ENCODE assay signal across 20 cellular contexts in the genomic region with DNA sequence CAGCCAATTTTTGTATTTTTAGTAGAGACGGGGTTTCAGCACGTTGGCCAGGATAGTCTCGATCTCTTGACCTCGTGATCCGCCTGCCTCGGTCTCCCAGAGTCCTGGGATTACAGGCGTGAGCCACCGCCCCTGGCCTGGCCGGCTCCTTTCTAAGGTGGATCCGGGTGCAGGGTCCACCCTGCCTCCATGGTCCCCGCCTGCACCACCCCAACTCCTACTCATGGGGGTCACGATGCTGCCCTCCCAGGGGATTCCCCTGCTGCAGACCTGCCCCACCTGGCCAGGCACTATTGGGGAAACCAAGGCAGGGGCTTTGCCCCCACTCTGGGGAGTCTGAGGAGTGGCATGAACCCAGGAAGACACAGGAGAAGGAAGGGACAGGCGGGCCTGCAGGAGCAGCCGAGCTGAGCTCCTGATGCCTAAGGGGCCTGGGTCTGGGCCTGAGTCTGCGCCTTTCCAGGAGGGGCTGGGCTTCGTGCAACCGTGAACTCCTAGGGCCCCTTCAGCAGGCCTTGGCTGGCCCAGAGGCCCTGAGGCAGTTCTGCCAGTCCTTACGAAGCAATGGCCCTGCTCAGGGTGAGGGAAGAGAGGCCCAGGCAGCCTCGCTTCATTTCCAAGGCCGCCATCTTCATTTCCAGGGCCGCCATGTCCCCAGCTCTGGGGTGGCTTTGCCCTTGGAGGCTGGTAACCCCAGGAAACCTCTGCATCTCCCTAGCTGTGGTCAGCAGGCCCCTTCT.
DNase-seq lines count a peak whose midpoint lies in the region; ATAC-seq, FAIRE-seq and TF ChIP-seq lines count a peak whose summit lies in the region.
"Had no signal": no experiment of that assay in that cellular context is flagged by ENCODE, and none has a peak within 500 bp of the region (broad histone marks: within the 10 kb centered on the region; RNA-seq: fewer than 3 reads in every experiment).

No MANE protein-coding gene starts in this region.

- peak overlapping the region; percentile 48; the same call in 1 of the 2 replicates for H2AK5ac ChIP-seq in H1 (ENCODE audit: low read depth, low read length)

- H3K27ac ChIP-seq in H1 (ENCODE audit: low read depth, low read length) = no peak overlapping the region
- H3K27ac ChIP-seq: tibial nerve had no signal

- H3K79me1 ChIP-seq in H1 (ENCODE audit: low read depth, low read length) = peaks cover 4% of the 10 kb centered on the region; the same call in 1 of the 2 replicates

- H4K91ac ChIP-seq in H1 (replicated peaks; ENCODE audit: insufficient read length, low read length) = no peak overlapping the region

- no peak overlapping the region for H2BK15ac ChIP-seq in H1 (ENCODE audit: low read length)

- peaks cover 6% of the 10 kb centered on the region for H3K23me2 ChIP-seq in H1 (ENCODE audit: low read depth, low read length)

- H2BK120ac ChIP-seq in H1 (replicated peaks; ENCODE audit: low read depth, low read length) = no peak overlapping the region

- no peaks in the 10 kb centered on the region; a peak in 1 of 8 replicates for H3K36me3 ChIP-seq in H1 (ENCODE audit: control insufficient read depth in 2 of 4, insufficient read depth in 4 of 4, low read length in 3 of 4)
- H3K36me3 ChIP-seq: pancreas, tibial nerve had no signal

- H3K56ac ChIP-seq in H1 (replicated peaks; ENCODE audit: insufficient read length, low read depth, low read length) = no peak overlapping the region

- H4K5ac ChIP-seq in H1 (ENCODE audit: insufficient read length, low read depth, low read length) = no peak overlapping the region

- FAIRE-seq in H1 (lab: Jason Lieb, UNC) = no peak
- FAIRE-seq: pancreas, small intestine had no signal

- ATAC-seq in sciatic nerve (no peak), HG02623 (IDR thresholded peaks at IDR 0.05; ENCODE audit: unreplicated experiment) (no peak)
- ATAC-seq: CD8-positive, alpha-beta T cell had no signal

- H3K4me3 ChIP-seq in H1 (ENCODE audit: extremely low read depth in 1 of 4, insufficient read depth in 2 of 4, low read depth in 3 of 4, low read length in 4 of 4) = no peak overlapping the region
- H3K4me3 ChIP-seq: pancreas, tibial nerve had no signal

- H3K27me3 ChIP-seq in H1 (replicated peaks in 1 of 4; ENCODE audit: control insufficient read depth in 3 of 4, extremely low read depth in 1 of 4, insufficient read depth in 3 of 4, low read length in 3 of 4) = no peaks in the 10 kb centered on the region; a peak in 1 of 7 replicates
- H3K27me3 ChIP-seq: pancreas, tibial nerve had no signal

- H2BK12ac ChIP-seq in H1 (ENCODE audit: low read depth, low read length) = peak overlapping the region; percentile 80; the same call in 1 of the 2 replicates

- peaks cover 0 to 5% of the 10 kb centered on the region in 2 experiments for H4K20me1 ChIP-seq in H1 (replicated peaks in 1 of 2; ENCODE audit: control insufficient read depth in 1 of 2, insufficient read depth in 2 of 2, low read length in 2 of 2)

- intact Hi-C loops in sciatic nerve (cut with DNase I) = no loop called here

- H3K9me3 ChIP-seq in H1 (ENCODE audit: insufficient read depth in 2 of 2, low read depth in 1 of 2, low read length in 1 of 2) = no peaks in the 10 kb centered on the region
- H3K9me3 ChIP-seq: pancreas, tibial nerve had no signal

- H3K4me1 ChIP-seq in H1 (replicated peaks in 1 of 4; ENCODE audit: control insufficient read depth in 3 of 4, insufficient read depth in 4 of 4, low read length in 3 of 4) = peaks cover 0 to 17% (median 14%) of the 10 kb centered on the region in 4 experiments; a peak in 6 of 7 replicates
- H3K4me1 ChIP-seq: pancreas, tibial nerve had no signal

- no peak overlapping the region for H2BK20ac ChIP-seq in H1 (ENCODE audit: low read length)

- H3K14ac ChIP-seq in H1 (ENCODE audit: insufficient read length) = no peak overlapping the region

- TF ChIP-seq POLR2A in H1 (IDR thresholded peaks at IDR 0.05; ENCODE audit: control extremely low read depth in 1 of 2, low read depth in 2 of 2, low read length in 2 of 2) = no peak

- DNase-seq in activated CD4-positive, CD25-positive, alpha-beta regulatory T cell treated with anti-CD3 and anti-CD28 coated beads, Interleukin-2, amount 50 U/mL, for 72 hours = peak; percentile 22
- no peak for DNase-seq in activated CD4-positive, CD25-positive, alpha-beta regulatory T cell (lab: John Stamatoyannopoulos, UW)
- DNase-seq in HFFc6 (no peak), H1 (ENCODE audit: low read depth in 1 of 2, low spot score in 2 of 2) (peak in 1 of 2 experiments; percentile 39), sciatic nerve (ENCODE audit: low spot score) (peak; percentile 45), SKM-1 treated with dmso at 0.1 percent for 144 hours (lab: John Stamatoyannopoulos, UW; ENCODE audit: unreplicated experiment) (no peak), HEK293T (ENCODE audit: extremely low spot score) (no peak)
- DNase-seq: activated CD4-positive, alpha-beta T cell treated with anti-CD3 and anti-CD28 coated beads for 48 hours; caudate nucleus; hippocampal formation; KG1; NCI-H1092; NCI-H2171; stimulated activated naive B cell treated with anti-CD40 and anti-IgM and Interleukin-4, amounts not matched to agents 10 μg/mL and 1 μg/mL and 100 μg/mL, for 72 hours; T-helper 2 cell had no signal

- H3K4me2 ChIP-seq in H1 (ENCODE audit: insufficient read depth in 1 of 2, low read depth in 2 of 2, low read length in 2 of 2) = no peak overlapping the region

- WGBS in H1 (ENCODE audit: extremely low coverage in 1 of 2, insufficient coverage in 1 of 2, insufficient read length in 1 of 2, insufficient replicate concordance in 2 of 2, low coverage in 1 of 2, low lambda C conversion rate in 2 of 2, missing lambda C conversion rate in 1 of 2), 2 experiments = 91% methylated on average over 21 of the region's 21 CpGs; no CpG with 5 or more reads in 1 of the 2 experiments

- H3K27ac Mint-ChIP-seq in HFFc6 = peak overlapping the region; percentile 88
- H3K27ac Mint-ChIP-seq: CD8-positive, alpha-beta T cell had no signal

- H3K18ac ChIP-seq in H1 (ENCODE audit: extremely low read depth, low read length) = no peak overlapping the region

- no peak overlapping the region for H3K9ac ChIP-seq in H1 (replicated peaks in 1 of 4; ENCODE audit: extremely low read depth in 1 of 4, low read depth in 3 of 4, low read length in 3 of 4)

- H3K79me2 ChIP-seq in H1 (ENCODE audit: control insufficient read depth in 1 of 2, insufficient read depth in 2 of 2, low read length in 2 of 2) = no peaks in the 10 kb centered on the region

- H4K8ac ChIP-seq in H1 (ENCODE audit: extremely low read depth, insufficient read depth, low read length) = peak overlapping the region; percentile 28; the same call in 1 of the 2 replicates

- H3K23ac ChIP-seq in H1 (ENCODE audit: insufficient read length) = no peak overlapping the region

- H3K27me3 Mint-ChIP-seq in HFFc6 (ENCODE audit: insufficient read depth) = peaks cover 2% of the 10 kb centered on the region
- H3K27me3 Mint-ChIP-seq: stimulated activated naive B cell treated with anti-CD40 and anti-IgM and Interleukin-4, amounts not matched to agents 10 μg/mL and 1 μg/mL and 100 μg/mL, for 72 hours had no signal

- POLR2A ChIA-PET in H1 (lab: Charles Lee; ENCODE audit: partially characterized antibody) (no interaction called here), HEK293T (lab: Yijun Ruan, JAX) (interaction anchor here (1.5 kb wide), 1 partner anchor 65 kb away, joined by 7 read pairs; no protein-coding TSS in a partner anchor)

- H3K4me1 Mint-ChIP-seq in HFFc6 (ENCODE audit: low read depth) = peaks cover 28% of the 10 kb centered on the region

- no peak overlapping the region for H2AFZ ChIP-seq in H1 (ENCODE audit: low read length)

- CTCF ChIA-PET in H1 (lab: Charles Lee; ENCODE audit: partially characterized antibody) (interaction anchor here (1.4 to 2.8 kb wide), 2 partner anchors 24 to 29 kb away, joined by 4 to 12 read pairs; no protein-coding TSS in a partner anchor), HEK293T (lab: Yijun Ruan, JAX) (no interaction called here)

- H3K9me3 Mint-ChIP-seq in HFFc6 = no peaks in the 10 kb centered on the region
- H3K9me3 Mint-ChIP-seq: CD8-positive, alpha-beta T cell; stimulated activated naive B cell treated with anti-CD40 and anti-IgM and Interleukin-4, amounts not matched to agents 10 μg/mL and 1 μg/mL and 100 μg/mL, for 72 hours had no signal

- no peak for TF ChIP-seq EP300 in H1 (IDR thresholded peaks at IDR 0.05; ENCODE audit: borderline replicate concordance in 1 of 2, low read depth in 2 of 2, low read length in 2 of 2)

- H2BK5ac ChIP-seq in H1 (ENCODE audit: low read depth, low read length) = no peak overlapping the region

- no peak for TF ChIP-seq RAD21 in H1 (IDR thresholded peaks at IDR 0.05 in 1 of 2, conservative IDR thresholded peaks at IDR 0.05 in 1 of 2; ENCODE audit: low read depth in 2 of 2, low read length in 2 of 2)

- TF ChIP-seq CTCF in HFFc6 (IDR thresholded peaks at IDR 0.05) (no peak), H1 (IDR thresholded peaks at IDR 0.05; ENCODE audit: control extremely low read depth in 1 of 3, insufficient read depth in 1 of 3, low read depth in 1 of 3, low read length in 3 of 3) (no peak)

- H3K36me3 Mint-ChIP-seq in HFFc6 (ENCODE audit: low read depth) = no peaks in the 10 kb centered on the region
- H3K36me3 Mint-ChIP-seq: CD8-positive, alpha-beta T cell; stimulated activated naive B cell treated with anti-CD40 and anti-IgM and Interleukin-4, amounts not matched to agents 10 μg/mL and 1 μg/mL and 100 μg/mL, for 72 hours had no signal

- H3K4ac ChIP-seq in H1 (replicated peaks; ENCODE audit: insufficient read length, low read depth, low read length) = no peak overlapping the region

- no peak overlapping the region for H3K4me3 Mint-ChIP-seq in HFFc6
- H3K4me3 Mint-ChIP-seq: CD8-positive, alpha-beta T cell had no signal

TF ChIP-seq in H1, 55 proteins besides CTCF, POLR2A, EP300 and RAD21 (continues in another document):
- TF ChIP-seq RBBP5 (IDR thresholded peaks at IDR 0.05; ENCODE audit: borderline replicate concordance, low read depth, low read length) (no peak), SP2 (IDR thresholded peaks at IDR 0.05; ENCODE audit: low read length) (no peak), CBX8 (IDR thresholded peaks at IDR 0.05; ENCODE audit: borderline replicate concordance, low read depth, low read length) (no peak), TAF1 (IDR thresholded peaks at IDR 0.05; ENCODE audit: low read depth, low read length) (no peak), SUZ12 (IDR thresholded peaks at IDR 0.05; ENCODE audit: low read length) (no peak), SAP30 (IDR thresholded peaks at IDR 0.05; ENCODE audit: insufficient read depth, insufficient replicate concordance, low read length) (no peak)

TF ChIP-seq in HEK293T, 16 proteins besides CTCF, POLR2A, EP300 and RAD21:
- no peak for TF ChIP-seq ARNT (IDR thresholded peaks at IDR 0.05)
- no peak for TF ChIP-seq SP1 (IDR thresholded peaks at IDR 0.05)
TF ChIP-seq in HEK293T: peak in this region for 0.

Comparison
In these comparisons a context has a peak if more than half of its experiments do, and no peak if none do; other contexts are left out.
1. DNase-seq: peak in activated CD4-positive, CD25-positive, alpha-beta regulatory T cell treated with anti-CD3 and anti-CD28 coated beads, Interleukin-2, amount 50 U/mL, for 72 hours (single experiment) and sciatic nerve (single experiment); none in activated CD4-positive, CD25-positive, alpha-beta regulatory T cell (0 of 4), HFFc6 (single experiment), SKM-1 treated with dmso at 0.1 percent for 144 hours (single experiment) and HEK293T (single experiment).